ENCODE assay signal across 15 cellular contexts in genomic region chr6:155196891-155197290, GRCh38.
"Had no signal": no experiment of that assay in that cellular context is flagged by ENCODE, and none has a peak within 500 bp of the region (broad histone marks: within the 10 kb centered on the region; RNA-seq: fewer than 3 reads in every experiment).

No MANE protein-coding gene starts in this region.

- H3K27ac ChIP-seq: heart left ventricle, neural progenitor cell, ovary, right atrium auricular region, sigmoid colon had no signal

- FAIRE-seq: colon, frontal cortex, small intestine, urothelium cell line had no signal

- H3K4me1 ChIP-seq: neural progenitor cell, right atrium auricular region had no signal

- DNase-seq: erythroblast; heart left ventricle; hippocampal formation; mesendoderm; natural killer cell; ovary; sigmoid colon; small intestine; stimulated activated CD4-positive, alpha-beta T cell treated with anti-CD3 and anti-CD28 coated beads, Interleukin-12 subunit alpha, Interleukin-12 subunit beta, amount 100 ng/mL, for 4 hours; stimulated activated naive CD4-positive, alpha-beta T cell treated with Interleukin-2 at 50 U/mL for 16 hours had no signal

- H3K4me3 ChIP-seq: heart left ventricle, neural progenitor cell, ovary, right atrium auricular region, sigmoid colon had no signal

- H3K27me3 ChIP-seq: heart left ventricle, neural progenitor cell, ovary, right atrium auricular region, sigmoid colon had no signal

- H3K4me2 ChIP-seq: neural progenitor cell had no signal

- H2AFZ ChIP-seq: neural progenitor cell had no signal

- ATAC-seq: heart left ventricle, natural killer cell had no signal

- H3K9ac ChIP-seq: neural progenitor cell had no signal

- H3K9me3 ChIP-seq: heart left ventricle, ovary, right atrium auricular region, sigmoid colon had no signal

- H3K36me3 ChIP-seq: heart left ventricle, neural progenitor cell, ovary, right atrium auricular region, sigmoid colon had no signal
